ENCODE assay signal across 19 cellular contexts in the genomic region with DNA sequence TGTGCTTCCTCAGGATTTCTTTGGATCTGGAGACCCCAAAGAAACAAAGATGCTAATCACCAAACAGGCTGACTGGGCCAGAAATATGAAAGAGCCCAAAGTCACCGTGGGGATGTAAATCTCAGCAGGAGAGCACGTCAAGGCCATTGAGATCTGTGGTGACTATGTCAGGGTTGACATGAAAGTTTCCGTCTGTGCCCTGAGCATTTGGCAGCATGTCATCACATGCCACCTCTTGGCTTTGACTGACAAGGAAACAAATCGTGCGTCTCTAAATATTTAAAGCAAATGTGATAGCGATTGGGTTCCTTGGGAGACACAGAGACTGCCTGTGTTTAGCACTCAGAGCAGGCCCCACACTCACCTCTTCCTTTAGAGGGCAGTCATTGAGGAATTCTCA. TPM values are rescaled to one million over a fixed set of nuclear protein-coding genes. Genes with fewer than 3 reads are reported as not detected.
"Had no signal": no experiment of that assay in that cellular context is flagged by ENCODE, and none has a peak within 500 bp of the region (broad histone marks: within the 10 kb centered on the region; RNA-seq: fewer than 3 reads in every experiment).

No MANE protein-coding gene starts in this region.

- H3K9me3 Mint-ChIP-seq: dendritic cell treated with granulocyte-macrophage colony-stimulating factor and Interleukin-4, amounts not matched to agents 40 ng/mL and 50 ng/mL, for 4 days; naive thymus-derived CD4-positive, alpha-beta T cell; type B pancreatic cell had no signal

- H3K9me3 ChIP-seq: heart left ventricle, neutrophil, sigmoid colon, stomach, thyroid gland had no signal

- H3K27ac ChIP-seq: neutrophil, sigmoid colon, stomach, thyroid gland had no signal

- H3K4me3 Mint-ChIP-seq: dendritic cell treated with granulocyte-macrophage colony-stimulating factor and Interleukin-4, amounts not matched to agents 40 ng/mL and 50 ng/mL, for 4 days; type B pancreatic cell had no signal

- H3K27me3 Mint-ChIP-seq: dendritic cell treated with granulocyte-macrophage colony-stimulating factor and Interleukin-4, amounts not matched to agents 40 ng/mL and 50 ng/mL, for 4 days; naive thymus-derived CD4-positive, alpha-beta T cell; type B pancreatic cell had no signal

- H3K27ac Mint-ChIP-seq: dendritic cell treated with granulocyte-macrophage colony-stimulating factor and Interleukin-4, amounts not matched to agents 40 ng/mL and 50 ng/mL, for 4 days; naive thymus-derived CD4-positive, alpha-beta T cell; type B pancreatic cell had no signal

- H3K27me3 ChIP-seq: heart left ventricle, neutrophil, sigmoid colon, stomach, thyroid gland had no signal

- ATAC-seq: heart left ventricle; left colon; left ventricle myocardium superior; naive thymus-derived CD4-positive, alpha-beta T cell had no signal

- DNase-seq: heart left ventricle; hippocampal formation; left colon; left ventricle myocardium superior; mammary epithelial cell; naive thymus-derived CD4-positive, alpha-beta T cell; posterior cingulate gyrus; sigmoid colon; stimulated activated CD4-positive, alpha-beta T cell treated with anti-CD3 and anti-CD28 coated beads, Interleukin-2, amount 100 ng/mL, for 24 hours; stimulated activated naive CD4-positive, alpha-beta T cell; stomach; thyroid gland had no signal

- H3K4me3 ChIP-seq: heart left ventricle, sigmoid colon, skin epidermis, stomach, thyroid gland had no signal

RNA-seq across cellular contexts. Expression of gene EFCAB12, which starts 35.2 kb away (rescaled TPM):
- total RNA-seq: epithelial cell of proximal tubule, kidney epithelial cell, left ventricle myocardium superior had no signal
- polyA plus RNA-seq: fibroblast of lung had no signal
